17 cellular contexts compared by ENCODE assay signal in genomic region chr20:25608774-25609173, GRCh38.
DNase-seq lines count a peak whose midpoint lies in the region; ATAC-seq lines count a peak whose summit lies in the region.
"Had no signal": no experiment of that assay in that cellular context is flagged by ENCODE, and none has a peak within 500 bp of the region (broad histone marks: within the 10 kb centered on the region; RNA-seq: fewer than 3 reads in every experiment).

No MANE protein-coding gene starts in this region.

- H3K36me3 ChIP-seq in BLaER1 treated with 17β-estradiol and CSF1 and Interleukin-3, amounts not matched to agents 10 nM and 100 nM: peaks cover 7 to 26% (median 23%) of the 10 kb centered on the region in 11 experiments; a peak in 21 of 22 replicates

- in situ Hi-C loops in ACHN (cut with HindIII; ENCODE audit: low pct_ligation_motif_present, low pct_unique_long_range_greater_than_20kb, low sequenced_read_pairs): no loop called here

- DNase-seq in ACHN (peak; percentile 11), NAMALWA (ENCODE audit: low spot score) (peak; percentile 17), glomerular visceral epithelial cell (ENCODE audit: extremely low spot score) (peak; percentile 38), DMS153 treated with DMSO at 0.1 percent for 48 hours (lab: John Stamatoyannopoulos, UW; ENCODE audit: unreplicated experiment) (no peak), midbrain (lab: John Stamatoyannopoulos, UW) (no peak)
- DNase-seq: 8988T; Calu3; CD4-positive, alpha-beta T cell; CD8-positive, alpha-beta memory T cell; DND-41; GM23248; H7; HCEC 1CT had no signal

- H3K4me2 ChIP-seq in BLaER1 treated with 17β-estradiol and CSF1 and Interleukin-3, amounts not matched to agents 10 nM and 100 nM: peak overlapping the region in 8 of 11 experiments; percentile 21 to 61 (median 36); a peak in 15 of 22 replicates
- H3K4me2 ChIP-seq: A549 had no signal

- peak overlapping the region in 1 of 11 experiments; percentile 24; a peak in 1 of 22 replicates for H3K9ac ChIP-seq in BLaER1 treated with 17β-estradiol and CSF1 and Interleukin-3, amounts not matched to agents 10 nM and 100 nM
- H3K9ac ChIP-seq: GM23248 had no signal

- H3K27me3 ChIP-seq in BLaER1 treated with 17β-estradiol and CSF1 and Interleukin-3, amounts not matched to agents 10 nM and 100 nM: no peaks in the 10 kb centered on the region

- H3K9me3 ChIP-seq in BLaER1 treated with 17β-estradiol and CSF1 and Interleukin-3, amounts not matched to agents 10 nM and 100 nM (replicated peaks in 1 of 11): no peaks in the 10 kb centered on the region
- H3K9me3 ChIP-seq: A549 had no signal

- no peak overlapping the region for H3K4me3 ChIP-seq in BLaER1 treated with 17β-estradiol and CSF1 and Interleukin-3, amounts not matched to agents 10 nM and 100 nM
- H3K4me3 ChIP-seq: A549, GM23248 had no signal

- peaks cover 0 to 20% (median 11%) of the 10 kb centered on the region in 10 experiments; a peak in 15 of 20 replicates for H3K4me1 ChIP-seq in BLaER1 treated with 17β-estradiol and CSF1 and Interleukin-3, amounts not matched to agents 10 nM and 100 nM
- H3K4me1 ChIP-seq: A549 had no signal

- no peak for ATAC-seq in GM21737 (IDR thresholded peaks at IDR 0.05; ENCODE audit: unreplicated experiment)
- ATAC-seq in HG02885 (IDR thresholded peaks at IDR 0.05; ENCODE audit: poor library complexity, unreplicated experiment): no peak
- ATAC-seq: A549 had no signal

- H3K27ac ChIP-seq in BLaER1 treated with 17β-estradiol and CSF1 and Interleukin-3, amounts not matched to agents 10 nM and 100 nM: peak overlapping the region in 6 of 11 experiments; percentile 9 to 48 (median 32); a peak in 5 of 22 replicates
- H3K27ac ChIP-seq: A549, GM23248 had no signal

- peaks cover 0 to 11% (median 0%) of the 10 kb centered on the region in 11 experiments; a peak in 2 of 22 replicates for H4K20me1 ChIP-seq in BLaER1 treated with 17β-estradiol and CSF1 and Interleukin-3, amounts not matched to agents 10 nM and 100 nM

Comparison
In these comparisons a context has a peak if more than half of its experiments do, and no peak if none do; other contexts are left out.
1. DNase-seq: peak in ACHN (single experiment), NAMALWA (single experiment) and glomerular visceral epithelial cell (single experiment); none in DMS153 treated with DMSO at 0.1 percent for 48 hours (single experiment) and midbrain (single experiment).